9 cellular contexts compared by ENCODE assay signal in genomic region chr6:3749390-3749978, GRCh38. TPM values are rescaled to one million over a fixed set of nuclear protein-coding genes. Genes with fewer than 3 reads are reported as not detected.
DNase-seq lines count a peak whose midpoint lies in the region; ATAC-seq and TF ChIP-seq lines count a peak whose summit lies in the region.
"Had no signal": no experiment of that assay in that cellular context is flagged by ENCODE, and none has a peak within 500 bp of the region (broad histone marks: within the 10 kb centered on the region; RNA-seq: fewer than 3 reads in every experiment).

No MANE protein-coding gene starts in this region.

- ATAC-seq in HG03520 (IDR thresholded peaks at IDR 0.05; ENCODE audit: unreplicated experiment) = no peak
- no peak for ATAC-seq in HG03196 (IDR thresholded peaks at IDR 0.05; ENCODE audit: unreplicated experiment)

- 86 to 87% methylated on average over 20 of the region's 22 CpGs for WGBS in mesodermal cell (ENCODE audit: insufficient coverage in 2 of 2), 2 experiments

- H3K9me3 ChIP-seq in mesodermal cell (ENCODE audit: control insufficient read depth, low read length) = no peaks in the 10 kb centered on the region

- H3K4me1 Mint-ChIP-seq in activated naive CD4-positive, alpha-beta T cell treated with anti-CD3 and anti-CD28 coated beads, Interleukin-2, amount 50 U/mL, for 24 hours = peaks cover 5% of the 10 kb centered on the region
- H3K4me1 Mint-ChIP-seq in type B pancreatic cell (ENCODE audit: unreplicated experiment) = peaks cover 41% of the 10 kb centered on the region

- H3K4me1 ChIP-seq in mesodermal cell (ENCODE audit: control insufficient read depth, insufficient read depth, low read length, poor library complexity, severe bottlenecking) = peaks cover 20% of the 10 kb centered on the region

- peak overlapping the region; percentile 27 for H3K27ac Mint-ChIP-seq in activated naive CD4-positive, alpha-beta T cell treated with anti-CD3 and anti-CD28 coated beads, Interleukin-2, amount 50 U/mL, for 24 hours
- H3K27ac Mint-ChIP-seq in type B pancreatic cell = peak overlapping the region; percentile 98

- H3K4me3 Mint-ChIP-seq in activated naive CD4-positive, alpha-beta T cell treated with anti-CD3 and anti-CD28 coated beads, Interleukin-2, amount 50 U/mL, for 24 hours = no peak overlapping the region
- peak overlapping the region; percentile 88 for H3K4me3 Mint-ChIP-seq in type B pancreatic cell

- peak overlapping the region; percentile 88 for H3K27ac ChIP-seq in caudate nucleus (ENCODE audit: low read depth, low read length)
- no peak overlapping the region for H3K27ac ChIP-seq in mesodermal cell (ENCODE audit: low read depth, low read length, severe bottlenecking)
- H3K27ac ChIP-seq: HL-60 had no signal

- DNase-seq in activated naive CD4-positive, alpha-beta T cell treated with anti-CD3 and anti-CD28 coated beads, Interleukin-2, amount 50 U/mL, for 16 hours = no peak
- DNase-seq in caudate nucleus (lab: John Stamatoyannopoulos, UW) (no peak), type B pancreatic cell (ENCODE audit: extremely low spot score, unreplicated experiment) (no peak), GM20000 (ENCODE audit: low spot score) (no peak)

- no peaks in the 10 kb centered on the region for H3K9me3 Mint-ChIP-seq in activated naive CD4-positive, alpha-beta T cell treated with anti-CD3 and anti-CD28 coated beads, Interleukin-2, amount 50 U/mL, for 24 hours
- no peaks in the 10 kb centered on the region for H3K9me3 Mint-ChIP-seq in type B pancreatic cell

- H3K36me3 Mint-ChIP-seq in activated naive CD4-positive, alpha-beta T cell treated with anti-CD3 and anti-CD28 coated beads, Interleukin-2, amount 50 U/mL, for 24 hours = no peaks in the 10 kb centered on the region
- peaks cover 18% of the 10 kb centered on the region for H3K36me3 Mint-ChIP-seq in type B pancreatic cell

- H3K4me3 ChIP-seq in mesodermal cell (ENCODE audit: extremely low read depth, insufficient read depth, low read length, poor library complexity, severe bottlenecking) = peak overlapping the region; percentile 84

- H3K36me3 ChIP-seq in mesodermal cell (ENCODE audit: control insufficient read depth, insufficient read depth, low read length) = peaks cover 14% of the 10 kb centered on the region

- H3K27me3 Mint-ChIP-seq in activated naive CD4-positive, alpha-beta T cell treated with anti-CD3 and anti-CD28 coated beads, Interleukin-2, amount 50 U/mL, for 24 hours = peaks cover 23% of the 10 kb centered on the region
- peaks cover 8% of the 10 kb centered on the region for H3K27me3 Mint-ChIP-seq in type B pancreatic cell

- TF ChIP-seq CTCF in type B pancreatic cell (conservative IDR thresholded peaks at IDR 0.05) = no peak
- TF ChIP-seq CTCF in GM20000 (IDR thresholded peaks at IDR 0.05; ENCODE audit: extremely low read depth, missing control alignments) = no peak

RNA-seq across cellular contexts. Expression of gene PXDC1, which starts 2.0 kb away (rescaled TPM):
- 26.3 TPM for polyA plus RNA-seq in mesodermal cell (2013, experiment 1 of 2)
- 26.1 TPM for polyA plus RNA-seq in mesodermal cell (2013, experiment 2 of 2)
- total RNA-seq in type B pancreatic cell (ENCODE audit: low replicate concordance) = 23.6 and 57.2 TPM in 2 replicates
